In genomic region chr9:123828449-123828848, GRCh38 we compare ENCODE assay signal across 17 cellular contexts.
A peak's percentile ranks its signal among the peaks of the same experiment; 100 is the strongest.
DNase-seq lines count a peak whose midpoint lies in the region; ATAC-seq, FAIRE-seq and TF ChIP-seq lines count a peak whose summit lies in the region.
"Had no signal": no experiment of that assay in that cellular context is flagged by ENCODE, and none has a peak within 500 bp of the region (broad histone marks: within the 10 kb centered on the region; RNA-seq: fewer than 3 reads in every experiment).

No MANE protein-coding gene starts in this region.

- H3K4me1 Mint-ChIP-seq in WTC11, result peaks cover 20% of the 10 kb centered on the region

- CTCF ChIA-PET in HepG2 (lab: Yijun Ruan, JAX; ENCODE audit: low intra/inter-chr PET ratio, low total read pairs), result no interaction called here
- CTCF ChIA-PET in HEK293T (lab: Yijun Ruan, JAX), result no interaction called here
- CTCF ChIA-PET in WTC11 (lab: Charles Lee), result interaction anchor here (1.2 kb wide), 1 partner anchor 213 kb away, joined by 3 read pairs; no protein-coding TSS in a partner anchor

- no peak overlapping the region for H3K4me3 Mint-ChIP-seq in WTC11
- H3K4me3 Mint-ChIP-seq: CD8-positive, alpha-beta T cell; T-helper 1 cell treated with Interleukin-12 subunit alpha and Interleukin-12 subunit beta and Interleukin-4 antibody, amounts not matched to agents 30 μg/mL and 1 μg/mL, for 36 hours had no signal

- peaks cover 30% of the 10 kb centered on the region for H3K36me3 Mint-ChIP-seq in WTC11

- peaks cover 44% of the 10 kb centered on the region for H3K9me3 Mint-ChIP-seq in WTC11

- H3K27ac Mint-ChIP-seq in WTC11, result no peak overlapping the region
- H3K27ac Mint-ChIP-seq: CD8-positive, alpha-beta T cell; T-helper 1 cell treated with Interleukin-12 subunit alpha and Interleukin-12 subunit beta and Interleukin-4 antibody, amounts not matched to agents 30 μg/mL and 1 μg/mL, for 36 hours had no signal

- no peak for TF ChIP-seq EP300 in HepG2 (IDR thresholded peaks at IDR 0.05; ENCODE audit: low read depth in 2 of 2, low read length in 2 of 2)
- no peak for TF ChIP-seq EP300 in HepG2 (CRISPR knock-in tag; IDR thresholded peaks at IDR 0.05; ENCODE audit: borderline replicate concordance)

- H3K27me3 Mint-ChIP-seq in WTC11 (ENCODE audit: low read depth), result no peaks in the 10 kb centered on the region

- TF ChIP-seq POLR2A in HepG2 (IDR thresholded peaks at IDR 0.05; ENCODE audit: insufficient read depth in 1 of 2, low read depth in 2 of 2, low read length in 2 of 2), result no peak
- no peak for TF ChIP-seq POLR2A in right lobe of liver (IDR thresholded peaks at IDR 0.05)

- POLR2A ChIA-PET in HepG2 (lab: Yijun Ruan, JAX), result no interaction called here
- POLR2A ChIA-PET in HEK293T (lab: Yijun Ruan, JAX), result no interaction called here
- POLR2A ChIA-PET in WTC11 (lab: Charles Lee), result no interaction called here

- no peak overlapping the region for H3K4me2 ChIP-seq in HepG2 (ENCODE audit: low read depth, low read length)
- H3K4me2 ChIP-seq: PC-9 had no signal

- in situ Hi-C loops in HepG2 (cut with HindIII; ENCODE audit: extremely low pct_ligation_motif_present, low pct_unique_long_range_greater_than_20kb), result no loop called here

- H3K9me3 ChIP-seq in HepG2 (ENCODE audit: low read length), result peaks cover 20% of the 10 kb centered on the region
- peaks cover 0 to 13% (median 6%) of the 10 kb centered on the region in 4 donors for H3K9me3 ChIP-seq in right lobe of liver

- H2AFZ ChIP-seq in HepG2 (ENCODE audit: low read length), result no peak overlapping the region
- H2AFZ ChIP-seq: PC-9 had no signal

- H3K36me3 ChIP-seq in HepG2 (replicated peaks in 1 of 2; ENCODE audit: control insufficient read depth in 1 of 2, insufficient read depth in 2 of 2, low read length in 2 of 2) (no peaks in the 10 kb centered on the region), right lobe of liver (no peaks in the 10 kb centered on the region)

- peaks cover 29% of the 10 kb centered on the region for H3K79me2 ChIP-seq in HepG2 (ENCODE audit: insufficient read depth, low read length)

- intact Hi-C loops in HepG2 (cut with micrococcal nuclease; ENCODE audit: unreplicated experiment) (no loop called here), right lobe of liver (cut with DNase I) (no loop called here)

- TF ChIP-seq CTCF in HepG2 (CRISPR knock-in tag; IDR thresholded peaks at IDR 0.05), result no peak
- TF ChIP-seq CTCF in right lobe of liver (IDR thresholded peaks at IDR 0.05), result no peak
- no peak for TF ChIP-seq CTCF in WTC11 (IDR thresholded peaks at IDR 0.05)

- H3K4me1 ChIP-seq in HepG2 (ENCODE audit: insufficient read depth, low read length), result no peaks in the 10 kb centered on the region
- H3K4me1 ChIP-seq in right lobe of liver, result no peaks in the 10 kb centered on the region

- no peaks in the 10 kb centered on the region for H3K27me3 ChIP-seq in HepG2 (ENCODE audit: control insufficient read depth in 1 of 2, insufficient read depth in 2 of 2, low read length in 2 of 2)
- no peaks in the 10 kb centered on the region for H3K27me3 ChIP-seq in right lobe of liver

- no peak for TF ChIP-seq RAD21 in HepG2 (CRISPR knock-in tag; IDR thresholded peaks at IDR 0.05)

- no peaks in the 10 kb centered on the region; the same call in 1 of the 2 replicates for H4K20me1 ChIP-seq in HepG2 (ENCODE audit: insufficient read depth, low read length)

- H3K27ac ChIP-seq in HepG2 (ENCODE audit: extremely low read length, insufficient read depth, low read length) (no peak overlapping the region), right lobe of liver (no peak overlapping the region)
- H3K27ac ChIP-seq: PC-9, SK-N-MC had no signal

- DNase-seq in HepG2 (ENCODE audit: low spot score) (no peak), right lobe of liver (no peak), HEK293T (ENCODE audit: extremely low spot score) (no peak), WTC11 (ENCODE audit: low spot score) (no peak), NCI-H524 (lab: John Stamatoyannopoulos, UW) (no peak)
- no peak for DNase-seq in stimulated activated CD4-positive, alpha-beta T cell treated with anti-CD3 and anti-CD28 coated beads, Interleukin-2, amount 100 ng/mL, for 24 hours
- DNase-seq in stimulated activated CD4-positive, alpha-beta T cell treated with anti-CD3 and anti-CD28 coated beads, Interleukin-12 subunit alpha, Interleukin-12 subunit beta, amount 100 ng/mL, for 4 hours, result no peak
- DNase-seq: CD8-positive, alpha-beta T cell; Karpas-422; NCI-H1417 treated with DMSO at 0.1 percent for 48 hours; NCI-H2029 treated with DMSO at 0.1 percent for 48 hours; NCI-H226; NCI-H69; PC-9 had no signal

- ATAC-seq in HepG2 (no peak), right lobe of liver (no peak), WTC11 (no peak)
- ATAC-seq: CD8-positive, alpha-beta T cell; Right ventricle myocardium inferior had no signal

- FAIRE-seq in HepG2 (lab: Jason Lieb, UNC), result no peak

- H3K4me3 ChIP-seq in HepG2 (replicated peaks in 1 of 3; ENCODE audit: insufficient read depth in 1 of 3, low read depth in 2 of 3, low read length in 3 of 3), result no peak overlapping the region
- no peak overlapping the region for H3K4me3 ChIP-seq in right lobe of liver
- H3K4me3 ChIP-seq: PC-9, SK-N-MC had no signal

- no TSS peak for BruUV-seq in HepG2 (replicated peaks; lab: Mats Ljungman, UMichigan)

- no peak overlapping the region for H3K9ac ChIP-seq in HepG2 (ENCODE audit: insufficient read depth, low read depth, low read length)

TF ChIP-seq in HepG2, 621 proteins besides CTCF, POLR2A, EP300 and RAD21:
- TF ChIP-seq ZFP1 (CRISPR knock-in tag; IDR thresholded peaks at IDR 0.05) (peak; percentile 24; the same call in 1 of the 2 replicates), ZNF317 (CRISPR knock-in tag; IDR thresholded peaks at IDR 0.05) (peak; percentile 99), NR2F2 (IDR thresholded peaks at IDR 0.05; ENCODE audit: borderline replicate concordance, low read depth) (no peak), CCDC6 (CRISPR knock-in tag; IDR thresholded peaks at IDR 0.05) (no peak)
TF ChIP-seq in HepG2: peak in this region for 2.

TF ChIP-seq in HEK293T, 16 proteins besides CTCF, POLR2A, EP300 and RAD21:
- TF ChIP-seq ZNF384 (IDR thresholded peaks at IDR 0.05), result peak; percentile 84
- TF ChIP-seq, protein P1, sequence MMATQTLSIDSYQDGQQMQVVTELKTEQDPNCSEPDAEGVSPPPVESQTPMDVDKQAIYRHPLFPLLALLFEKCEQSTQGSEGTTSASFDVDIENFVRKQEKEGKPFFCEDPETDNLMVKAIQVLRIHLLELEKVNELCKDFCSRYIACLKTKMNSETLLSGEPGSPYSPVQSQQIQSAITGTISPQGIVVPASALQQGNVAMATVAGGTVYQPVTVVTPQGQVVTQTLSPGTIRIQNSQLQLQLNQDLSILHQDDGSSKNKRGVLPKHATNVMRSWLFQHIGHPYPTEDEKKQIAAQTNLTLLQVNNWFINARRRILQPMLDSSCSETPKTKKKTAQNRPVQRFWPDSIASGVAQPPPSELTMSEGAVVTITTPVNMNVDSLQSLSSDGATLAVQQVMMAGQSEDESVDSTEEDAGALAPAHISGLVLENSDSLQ (IDR thresholded peaks at IDR 0.05), result no peak

TF ChIP-seq in WTC11, 78 proteins besides CTCF, POLR2A, EP300 and RAD21:
- TF ChIP-seq TCF7 (CRISPR knock-in tag; IDR thresholded peaks at IDR 0.05; ENCODE audit: low read depth) (no peak), ZNF263 (CRISPR knock-in tag; IDR thresholded peaks at IDR 0.05; ENCODE audit: low read depth) (no peak), RORB (CRISPR knock-in tag; IDR thresholded peaks at IDR 0.05) (no peak), ZSCAN18 (CRISPR knock-in tag; IDR thresholded peaks at IDR 0.05) (no peak), ZNF317 (CRISPR knock-in tag; IDR thresholded peaks at IDR 0.05; ENCODE audit: borderline replicate concordance, low read depth) (peak; percentile 96), SMAD4 (CRISPR knock-in tag; IDR thresholded peaks at IDR 0.05) (no peak)
- TF ChIP-seq, protein P2, sequence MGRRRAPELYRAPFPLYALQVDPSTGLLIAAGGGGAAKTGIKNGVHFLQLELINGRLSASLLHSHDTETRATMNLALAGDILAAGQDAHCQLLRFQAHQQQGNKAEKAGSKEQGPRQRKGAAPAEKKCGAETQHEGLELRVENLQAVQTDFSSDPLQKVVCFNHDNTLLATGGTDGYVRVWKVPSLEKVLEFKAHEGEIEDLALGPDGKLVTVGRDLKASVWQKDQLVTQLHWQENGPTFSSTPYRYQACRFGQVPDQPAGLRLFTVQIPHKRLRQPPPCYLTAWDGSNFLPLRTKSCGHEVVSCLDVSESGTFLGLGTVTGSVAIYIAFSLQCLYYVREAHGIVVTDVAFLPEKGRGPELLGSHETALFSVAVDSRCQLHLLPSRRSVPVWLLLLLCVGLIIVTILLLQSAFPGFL (CRISPR knock-in tag; IDR thresholded peaks at IDR 0.05; ENCODE audit: borderline replicate concordance), result no peak

Comparison
In these comparisons a context has a peak if more than half of its experiments do, and no peak if none do; other contexts are left out.
1. Of the 50 proteins assayed by ChIP-seq in both HepG2 and WTC11: peak only in HepG2: none; only in WTC11: none; in both: ZNF317; in neither: 49.